Comparison of ENCODE assay signal across 1 cellular context in genomic region chr1:111346089-111346885, GRCh38.
A peak's percentile ranks its signal among the peaks of the same experiment; 100 is the strongest.
TF ChIP-seq lines count a peak whose summit lies in the region.

No MANE protein-coding gene starts in this region.

TF ChIP-seq in HepG2, 621 proteins besides CTCF, POLR2A, EP300 and RAD21 (continued from another document and continues in another):
- TF ChIP-seq ZNF691 (CRISPR knock-in tag; IDR thresholded peaks at IDR 0.05; ENCODE audit: borderline replicate concordance, low read depth) (no peak), RFX1 (IDR thresholded peaks at IDR 0.05) (peak; percentile 82), MBNL3 (CRISPR knock-in tag; conservative IDR thresholded peaks at IDR 0.05) (no peak), POLR2AphosphoS2 (IDR thresholded peaks at IDR 0.05; ENCODE audit: low read depth, low read length) (no peak), PHF8 (CRISPR knock-in tag; IDR thresholded peaks at IDR 0.05) (peak; percentile 57; the same call in 1 of the 2 replicates), ZNF546 (CRISPR knock-in tag; conservative IDR thresholded peaks at IDR 0.05) (no peak), ZNF646 (CRISPR knock-in tag; IDR thresholded peaks at IDR 0.05) (no peak), HOMEZ (CRISPR knock-in tag; IDR thresholded peaks at IDR 0.05; ENCODE audit: low read depth) (peak; percentile 30; the same call in 1 of the 2 replicates), BHLHE40 (IDR thresholded peaks at IDR 0.05; ENCODE audit: low read length) (peak; percentile 93), TAF1 (CRISPR knock-in tag; IDR thresholded peaks at IDR 0.05) (peak; percentile 29; the same call in 1 of the 2 replicates), AHDC1 (CRISPR knock-in tag; IDR thresholded peaks at IDR 0.05; ENCODE audit: borderline replicate concordance) (peak; percentile 45; the same call in 1 of the 2 replicates), ZNF503 (CRISPR knock-in tag; IDR thresholded peaks at IDR 0.05) (no peak), POGK (CRISPR knock-in tag; conservative IDR thresholded peaks at IDR 0.05) (peak; percentile 63; the same call in 1 of the 2 replicates), ZNF619 (CRISPR knock-in tag; IDR thresholded peaks at IDR 0.05) (0 out of 2 replicates have a peak, but pooled peaks have one; percentile 68), ZNF142 (CRISPR knock-in tag; IDR thresholded peaks at IDR 0.05) (no peak), KLF11 (CRISPR knock-in tag; IDR thresholded peaks at IDR 0.05) (no peak), SP4 (CRISPR knock-in tag; IDR thresholded peaks at IDR 0.05) (peak; percentile 64; the same call in 1 of the 2 replicates), MEIS2 (CRISPR knock-in tag; IDR thresholded peaks at IDR 0.05) (peak; percentile 6; the same call in 1 of the 2 replicates), ZNF160 (CRISPR knock-in tag; IDR thresholded peaks at IDR 0.05) (0 out of 2 replicates have a peak, but pooled peaks have one; percentile 27), ZNF737 (CRISPR knock-in tag; IDR thresholded peaks at IDR 0.05; ENCODE audit: borderline replicate concordance) (no peak), ZNF616 (CRISPR knock-in tag; IDR thresholded peaks at IDR 0.05; ENCODE audit: low read depth) (no peak), TGIF2 (CRISPR knock-in tag; IDR thresholded peaks at IDR 0.05) (no peak), KDM5B (CRISPR knock-in tag; IDR thresholded peaks at IDR 0.05; ENCODE audit: borderline replicate concordance) (peak; percentile 77; the same call in 1 of the 2 replicates), ZFP91 (CRISPR knock-in tag; IDR thresholded peaks at IDR 0.05; ENCODE audit: borderline replicate concordance) (peak; percentile 57; the same call in 1 of the 2 replicates), ZNF292 (CRISPR knock-in tag; IDR thresholded peaks at IDR 0.05; ENCODE audit: borderline replicate concordance, low read depth) (peak; percentile 74; the same call in 1 of the 2 replicates)
